12 cellular contexts compared by ENCODE assay signal in the genomic region with DNA sequence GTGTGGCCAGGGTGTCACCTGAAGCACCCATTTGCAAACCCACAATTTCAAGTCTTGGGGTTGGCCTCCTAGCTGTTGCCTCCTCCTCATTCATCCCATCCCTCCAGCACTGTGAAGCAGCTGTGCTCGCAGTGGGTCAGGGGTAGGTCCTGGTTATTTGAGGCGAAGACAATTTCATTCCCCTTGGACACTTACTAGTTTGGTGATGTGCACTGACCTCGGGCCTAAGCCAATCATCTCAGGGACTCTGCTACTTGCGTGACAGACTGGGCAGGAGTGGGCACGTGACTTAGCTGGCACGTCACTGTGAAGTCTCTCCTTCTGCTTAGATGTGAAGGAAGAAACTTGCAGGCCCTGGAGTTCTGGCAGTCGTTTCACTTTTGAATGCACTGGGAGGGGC.
"Had no signal": no experiment of that assay in that cellular context is flagged by ENCODE, and none has a peak within 500 bp of the region (broad histone marks: within the 10 kb centered on the region; RNA-seq: fewer than 3 reads in every experiment).

No MANE protein-coding gene starts in this region.

- ATAC-seq: activated CD8-positive, alpha-beta T cell treated with anti-CD3 and anti-CD28 coated beads for 36 hours had no signal

- H3K27me3 Mint-ChIP-seq: activated CD8-positive, alpha-beta T cell treated with anti-CD3 and anti-CD28 coated beads for 36 hours; activated naive CD8-positive, alpha-beta T cell had no signal

- H3K9me3 ChIP-seq: left ventricle myocardium inferior, tibial nerve had no signal

- DNase-seq: activated CD4-positive, CD25-positive, alpha-beta regulatory T cell treated with anti-CD3 and anti-CD28 coated beads, Interleukin-2, amount 50 U/mL, for 72 hours; activated CD8-positive, alpha-beta T cell treated with anti-CD3 and anti-CD28 coated beads for 36 hours; activated gamma-delta T cell; activated T-cell treated with anti-CD3 and anti-CD28 coated beads for 4 hours; amygdala; brain microvascular endothelial cell; foreskin melanocyte; left ventricle myocardium inferior had no signal

- H3K36me3 Mint-ChIP-seq: activated naive CD8-positive, alpha-beta T cell had no signal

- H3K36me3 ChIP-seq: brain microvascular endothelial cell, left ventricle myocardium inferior had no signal

- H3K4me3 ChIP-seq: dorsolateral prefrontal cortex, left ventricle myocardium inferior, skin epidermis, tibial nerve had no signal

- H3K27me3 ChIP-seq: brain microvascular endothelial cell, dorsolateral prefrontal cortex, tibial nerve had no signal

- H3K4me3 Mint-ChIP-seq: activated CD8-positive, alpha-beta T cell treated with anti-CD3 and anti-CD28 coated beads for 36 hours; activated naive CD8-positive, alpha-beta T cell had no signal

- H3K9me3 Mint-ChIP-seq: activated CD8-positive, alpha-beta T cell treated with anti-CD3 and anti-CD28 coated beads for 36 hours had no signal

- H3K27ac Mint-ChIP-seq: activated CD8-positive, alpha-beta T cell treated with anti-CD3 and anti-CD28 coated beads for 36 hours; activated naive CD8-positive, alpha-beta T cell had no signal

- H3K27ac ChIP-seq: brain microvascular endothelial cell, dorsolateral prefrontal cortex, left ventricle myocardium inferior, skin epidermis, tibial nerve had no signal
